ENCODE assay signal across 31 cellular contexts in genomic region chr1:203122159-203122558, GRCh38. TPM values are rescaled to one million over a fixed set of nuclear protein-coding genes. Genes with fewer than 3 reads are reported as not detected.
DNase-seq lines count a peak whose midpoint lies in the region; ATAC-seq and TF ChIP-seq lines count a peak whose summit lies in the region.
"Had no signal": no experiment of that assay in that cellular context is flagged by ENCODE, and none has a peak within 500 bp of the region (broad histone marks: within the 10 kb centered on the region; RNA-seq: fewer than 3 reads in every experiment).

No MANE protein-coding gene starts in this region.

- H3K27me3 Mint-ChIP-seq in chondrocyte (ENCODE audit: low read depth): peaks cover 70% of the 10 kb centered on the region
- peaks cover 88% of the 10 kb centered on the region for H3K27me3 Mint-ChIP-seq in type B pancreatic cell
- H3K27me3 Mint-ChIP-seq in stimulated activated naive B cell treated with anti-CD40 and anti-IgM and Interleukin-4, amounts not matched to agents 10 μg/mL and 1 μg/mL and 100 μg/mL, for 72 hours: peaks cover 65 to 93% of the 10 kb centered on the region in 2 donors

- H3K4me3 Mint-ChIP-seq in chondrocyte (ENCODE audit: unreplicated experiment) (no peak overlapping the region), type B pancreatic cell (no peak overlapping the region)
- no peak overlapping the region for H3K4me3 Mint-ChIP-seq in stimulated activated naive B cell treated with anti-CD40 and anti-IgM and Interleukin-4, amounts not matched to agents 10 μg/mL and 1 μg/mL and 100 μg/mL, for 72 hours
- H3K4me3 Mint-ChIP-seq: CD4-positive, alpha-beta memory T cell; IgD-negative memory B cell had no signal

- H3K9me3 Mint-ChIP-seq in chondrocyte (ENCODE audit: low read depth) (no peaks in the 10 kb centered on the region), type B pancreatic cell (no peaks in the 10 kb centered on the region)
- H3K9me3 Mint-ChIP-seq in stimulated activated naive B cell treated with anti-CD40 and anti-IgM and Interleukin-4, amounts not matched to agents 10 μg/mL and 1 μg/mL and 100 μg/mL, for 72 hours: no peaks in the 10 kb centered on the region

- 80% methylated on average over 1 of the region's 2 CpGs; no CpG with 5 or more reads in 1 of the 2 donors for WGBS in transverse colon (ENCODE audit: low coverage in 1 of 2), 2 donors

- no peak for ATAC-seq in left lobe of liver
- no peak for ATAC-seq in stimulated activated naive B cell treated with anti-CD40 and anti-IgM and Interleukin-4, amounts not matched to agents 10 μg/mL and 1 μg/mL and 100 μg/mL, for 72 hours (replicated peaks)
- ATAC-seq: GM12878, HCT116 had no signal

- intact Hi-C loops in transverse colon (cut with DNase I; ENCODE audit: low total_unique reads): no loop called here

- no peaks in the 10 kb centered on the region for H3K9me3 ChIP-seq in transverse colon

- TF ChIP-seq EP300 in transverse colon (IDR thresholded peaks at IDR 0.05; ENCODE audit: low read depth): no peak

- no peaks in the 10 kb centered on the region for H3K36me3 ChIP-seq in transverse colon

- peak; percentile 30 for DNase-seq in activated CD8-positive, alpha-beta memory T cell treated with anti-CD3 and anti-CD28 coated beads for 24 hours
- DNase-seq in activated CD8-positive, alpha-beta memory T cell treated with anti-CD3 and anti-CD28 coated beads, Interleukin-2, amount 50 U/mL, for 48 hours: no peak
- peak; percentile 50 for DNase-seq in chondrocyte (ENCODE audit: low spot score)
- peak; percentile 21 for DNase-seq in left lobe of liver (ENCODE audit: low spot score)
- DNase-seq in type B pancreatic cell (ENCODE audit: extremely low spot score, unreplicated experiment): peak; percentile 47
- no peak for DNase-seq in transverse colon
- no peak for DNase-seq in stimulated activated naive B cell treated with anti-CD40 and anti-IgM and Interleukin-4, amounts not matched to agents 10 μg/mL and 1 μg/mL and 100 μg/mL, for 72 hours
- no peak for DNase-seq in ACHN
- DNase-seq: 8988T; C1 segment of cervical spinal cord; CD4-positive, alpha-beta memory T cell; COR-L47; DMS 273 treated with DMSO at 0.1 percent for 48 hours; DMS79; EL; GDM1; GOT3; NCI-H1048; NCI-H1417; NCI-H1694 treated with DMSO at 0.1 percent for 48 hours; NCI-H2081; NCI-H2227 treated with DMSO at 0.1 percent for 48 hours; NCI-H526 treated with DMSO at 0.1 percent for 48 hours; Right ventricle myocardium superior; RPMI8226 had no signal

- H3K4me3 ChIP-seq in transverse colon: no peak overlapping the region
- H3K4me3 ChIP-seq: GM12878 had no signal

- TF ChIP-seq POLR2A in transverse colon (IDR thresholded peaks at IDR 0.05): no peak

- no peak overlapping the region for H3K27ac ChIP-seq in transverse colon
- H3K27ac ChIP-seq: HL-60 had no signal

- H3K4me1 ChIP-seq in transverse colon: peaks cover 0 to 13% (median 4%) of the 10 kb centered on the region in 4 donors

- H3K36me3 Mint-ChIP-seq in chondrocyte (ENCODE audit: low read depth): no peaks in the 10 kb centered on the region
- H3K36me3 Mint-ChIP-seq in type B pancreatic cell: no peaks in the 10 kb centered on the region
- no peaks in the 10 kb centered on the region for H3K36me3 Mint-ChIP-seq in stimulated activated naive B cell treated with anti-CD40 and anti-IgM and Interleukin-4, amounts not matched to agents 10 μg/mL and 1 μg/mL and 100 μg/mL, for 72 hours
- H3K36me3 Mint-ChIP-seq: CD4-positive, alpha-beta memory T cell; IgD-negative memory B cell had no signal

- in situ Hi-C loops in transverse colon (cut with MboI; ENCODE audit: low pct_ligation_motif_present in 1 of 4, low pct_unique_long_range_greater_than_20kb in 1 of 4, low sequenced_read_pairs in 3 of 4) (no loop called here), ACHN (cut with HindIII; ENCODE audit: low pct_ligation_motif_present, low pct_unique_long_range_greater_than_20kb, low sequenced_read_pairs) (loop anchor here (10.0 kb wide), 1 partner anchor 93 kb away; no protein-coding TSS in a partner anchor)

- H3K27me3 ChIP-seq in transverse colon: peaks cover 83% of the 10 kb centered on the region

- H3K27ac Mint-ChIP-seq in chondrocyte (ENCODE audit: unreplicated experiment) (no peak overlapping the region), type B pancreatic cell (no peak overlapping the region)
- no peak overlapping the region for H3K27ac Mint-ChIP-seq in stimulated activated naive B cell treated with anti-CD40 and anti-IgM and Interleukin-4, amounts not matched to agents 10 μg/mL and 1 μg/mL and 100 μg/mL, for 72 hours
- H3K27ac Mint-ChIP-seq: CD4-positive, alpha-beta memory T cell; IgD-negative memory B cell had no signal

- TF ChIP-seq CTCF in chondrocyte (IDR thresholded peaks at IDR 0.05) (no peak), type B pancreatic cell (conservative IDR thresholded peaks at IDR 0.05) (no peak), transverse colon (IDR thresholded peaks at IDR 0.05) (no peak)

- H3K4me1 Mint-ChIP-seq in chondrocyte (ENCODE audit: low read depth) (peaks cover 15% of the 10 kb centered on the region), type B pancreatic cell (ENCODE audit: unreplicated experiment) (peaks cover 11% of the 10 kb centered on the region)
- H3K4me1 Mint-ChIP-seq in stimulated activated naive B cell treated with anti-CD40 and anti-IgM and Interleukin-4, amounts not matched to agents 10 μg/mL and 1 μg/mL and 100 μg/mL, for 72 hours: peaks cover 10 to 27% of the 10 kb centered on the region in 2 donors

RNA-seq across cellular contexts. Expression of gene ADORA1, which starts 5.4 kb away (rescaled TPM):
- total RNA-seq in chondrocyte (0.24 to 2.1 TPM (median 1.7 TPM) in 3 replicates), left lobe of liver (0.53 TPM), type B pancreatic cell (ENCODE audit: low replicate concordance) (0.40 and 2.7 TPM in 2 replicates), transverse colon (1 to 10 TPM in 2 of 4 donors, not detected in 2; 1.3 to 5.6 TPM)
- total RNA-seq: CD4-positive, alpha-beta memory T cell; GM12878 had no signal

RNA-seq across cellular contexts. Expression of gene MYOG, which starts 36.3 kb away (rescaled TPM):
- not detected in 3 replicates for total RNA-seq in chondrocyte
- total RNA-seq in left lobe of liver: not detected
- 2.1 TPM in 1 of 2 replicates, not detected in the other for total RNA-seq in type B pancreatic cell (ENCODE audit: low replicate concordance)
- not detected for total RNA-seq in transverse colon
- total RNA-seq: CD4-positive, alpha-beta memory T cell; GM12878; NCI-H460; Right ventricle myocardium superior; SK-MEL-5 had no signal

RNA-seq across cellular contexts. Expression of gene MYBPH, which starts 53.5 kb away (rescaled TPM):
- not detected in 3 replicates for total RNA-seq in chondrocyte
- not detected for total RNA-seq in left lobe of liver
- 1.6 TPM in 1 of 2 replicates, not detected in the other for total RNA-seq in type B pancreatic cell (ENCODE audit: low replicate concordance)
- total RNA-seq in transverse colon: not detected
- total RNA-seq: CD4-positive, alpha-beta memory T cell; NCI-H460; Right ventricle myocardium superior; SK-MEL-5 had no signal

Comparison
In these comparisons a context has a peak if more than half of its experiments do, and no peak if none do; other contexts are left out.
1. DNase-seq: peak in activated CD8-positive, alpha-beta memory T cell treated with anti-CD3 and anti-CD28 coated beads for 24 hours (single experiment), chondrocyte (single experiment), left lobe of liver (single experiment) and type B pancreatic cell (single experiment); none in activated CD8-positive, alpha-beta memory T cell treated with anti-CD3 and anti-CD28 coated beads, Interleukin-2, amount 50 U/mL, for 48 hours (single experiment), transverse colon (single experiment), stimulated activated naive B cell treated with anti-CD40 and anti-IgM and Interleukin-4, amounts not matched to agents 10 μg/mL and 1 μg/mL and 100 μg/mL, for 72 hours (single experiment) and ACHN (single experiment).